1 cellular context compared by ENCODE assay signal in genomic region chr4:76458829-76459228, GRCh38.
TF ChIP-seq lines count a peak whose summit lies in the region.

No MANE protein-coding gene starts in this region.

TF ChIP-seq in neural cell, 6 proteins besides CTCF, POLR2A, EP300 and RAD21 (continued from another document):
- no peak for TF ChIP-seq REST (IDR thresholded peaks at IDR 0.05; ENCODE audit: borderline replicate concordance)
